ENCODE assay signal across 8 cellular contexts in genomic region chr10:79067241-79068202, GRCh38. TPM values are rescaled to one million over a fixed set of nuclear protein-coding genes. Genes with fewer than 3 reads are reported as not detected.
DNase-seq lines count a peak whose midpoint lies in the region; ATAC-seq, FAIRE-seq and TF ChIP-seq lines count a peak whose summit lies in the region.

No MANE protein-coding gene starts in this region.

- intact Hi-C loops in activated CD4-positive, alpha-beta memory T cell treated with anti-CD3 and anti-CD28 coated beads for 36 hours (cut with micrococcal nuclease) = loop anchor here (1.0 to 10.0 kb wide), 8 partner anchors 19 to 1035 kb away; partner anchors contain the start of gene RPS24
- intact Hi-C loops in dorsolateral prefrontal cortex (cut with DNase I) (loop anchor here (1.0 to 10.0 kb wide), 11 partner anchors 93 to 1023 kb away; no protein-coding TSS in a partner anchor), HepG2 (cut with micrococcal nuclease; ENCODE audit: unreplicated experiment) (loop anchor here (1.0 to 5.0 kb wide), 4 partner anchors 8 to 410 kb away; no protein-coding TSS in a partner anchor)

- CTCF ChIA-PET in AG04450 (lab: Charles Lee) = interaction anchor here (0.6 to 1.6 kb wide), 10 partner anchors 92 to 1020 kb away, joined by 3 to 7 read pairs (median 4); no protein-coding TSS in a partner anchor
- CTCF ChIA-PET in activated CD4-positive, alpha-beta memory T cell treated with anti-CD3 and anti-CD28 coated beads for 36 hours (lab: Charles Lee) = interaction anchor here (0.7 to 2.2 kb wide), 5 partner anchors 37 to 181 kb away, joined by 3 to 8 read pairs (median 4); no protein-coding TSS in a partner anchor
- CTCF ChIA-PET in HepG2 (lab: Yijun Ruan, JAX; ENCODE audit: low intra/inter-chr PET ratio, low total read pairs) = interaction anchor here (1.3 kb wide), 1 partner anchor 128 kb away, joined by 4 read pairs; no protein-coding TSS in a partner anchor

- peak overlapping the region; percentile 95 for H2AFZ ChIP-seq in GM23338
- H2AFZ ChIP-seq in HepG2 (ENCODE audit: low read length) = no peak overlapping the region

- TF ChIP-seq EP300 in HepG2 (IDR thresholded peaks at IDR 0.05; ENCODE audit: low read depth in 2 of 2, low read length in 2 of 2) (peak in 1 of 2 experiments; percentile 57; a peak in 1 of 4 replicates), HepG2 (CRISPR knock-in tag; IDR thresholded peaks at IDR 0.05; ENCODE audit: borderline replicate concordance) (no peak)

- no TSS peak for BruUV-seq in HepG2 (replicated peaks; lab: Mats Ljungman, UMichigan)

- ATAC-seq in GM23338 (peak; percentile 51), HepG2 (peak; percentile 39), GM19023 (IDR thresholded peaks at IDR 0.05; ENCODE audit: unreplicated experiment) (no peak)

- no peaks in the 10 kb centered on the region for H3K36me3 ChIP-seq in GM23338 (ENCODE audit: insufficient read depth)
- no peaks in the 10 kb centered on the region for H3K36me3 ChIP-seq in HepG2 (replicated peaks in 1 of 2; ENCODE audit: control insufficient read depth in 1 of 2, insufficient read depth in 2 of 2, low read length in 2 of 2)

- H3K9me2 ChIP-seq in GM23338 (ENCODE audit: insufficient read depth) = no peaks in the 10 kb centered on the region

- 3% methylated on average over 46 of the region's 81 CpGs for WGBS in HepG2 (ENCODE audit: low lambda C conversion rate)

- peaks cover 8% of the 10 kb centered on the region; the same call in 1 of the 2 replicates for H3F3A ChIP-seq in GM23338 (replicated peaks; ENCODE audit: low read depth)

- H3K4me3 ChIP-seq in AG04450 (ENCODE audit: low read depth, low read length) = peak overlapping the region; percentile 65
- peak overlapping the region; percentile 90 for H3K4me3 ChIP-seq in GM23338
- peak overlapping the region; percentile 60 to 94 (median 81) for H3K4me3 ChIP-seq in dorsolateral prefrontal cortex
- H3K4me3 ChIP-seq in HepG2 (replicated peaks in 1 of 3; ENCODE audit: insufficient read depth in 1 of 3, low read depth in 2 of 3, low read length in 3 of 3) = peak overlapping the region; percentile 93 to 98 (median 93)

- TF ChIP-seq RAD21 in HepG2 (CRISPR knock-in tag; IDR thresholded peaks at IDR 0.05) = peak; percentile 58

- H3K27me3 Mint-ChIP-seq in GM23338 (ENCODE audit: insufficient read depth, low read depth, poor library complexity) = peaks cover 32% of the 10 kb centered on the region
- H3K27me3 Mint-ChIP-seq in activated CD4-positive, alpha-beta memory T cell treated with anti-CD3 and anti-CD28 coated beads for 36 hours = no peaks in the 10 kb centered on the region

- FAIRE-seq in HepG2 (lab: Jason Lieb, UNC) = peak; percentile 30

- H3K4me1 Mint-ChIP-seq in GM23338 = peaks cover 35% of the 10 kb centered on the region
- peaks cover 42% of the 10 kb centered on the region for H3K4me1 Mint-ChIP-seq in activated CD4-positive, alpha-beta memory T cell treated with anti-CD3 and anti-CD28 coated beads for 36 hours (ENCODE audit: low read depth)

- H3K27ac ChIP-seq in AG04450 (ENCODE audit: low read depth, low read length) = peak overlapping the region; percentile 61
- H3K27ac ChIP-seq in GM23338 (ENCODE audit: low read depth) = no peak overlapping the region
- peak overlapping the region in 57 of 59 donors; percentile 22 to 99 (median 93) for H3K27ac ChIP-seq in dorsolateral prefrontal cortex
- H3K27ac ChIP-seq in HepG2 (ENCODE audit: extremely low read length, insufficient read depth, low read length) = peak overlapping the region; percentile 29

- in situ Hi-C loops in HepG2 (cut with HindIII; ENCODE audit: extremely low pct_ligation_motif_present, low pct_unique_long_range_greater_than_20kb) = no loop called here

- peaks cover 26% of the 10 kb centered on the region for H3K4me1 ChIP-seq in GM23338 (ENCODE audit: insufficient read depth)
- H3K4me1 ChIP-seq in HepG2 (ENCODE audit: insufficient read depth, low read length) = peaks cover 56% of the 10 kb centered on the region

- POLR2A ChIA-PET in AG04450 (lab: Yijun Ruan, JAX) (interaction anchor here (0.6 to 2.0 kb wide), 8 partner anchors 21 to 1019 kb away, joined by 3 to 10 read pairs (median 4); no protein-coding TSS in a partner anchor), HepG2 (lab: Yijun Ruan, JAX) (interaction anchor here (0.9 to 6.9 kb wide), 11 partner anchors 9 to 214 kb away, joined by 3 to 54 read pairs (median 5); no protein-coding TSS in a partner anchor)
- POLR2A ChIA-PET in activated CD4-positive, alpha-beta memory T cell treated with anti-CD3 and anti-CD28 coated beads for 36 hours (lab: Charles Lee) = interaction anchor here (1.8 kb wide), 1 partner anchor 93 kb away, joined by 8 read pairs; no protein-coding TSS in a partner anchor

- H3K27me3 ChIP-seq in AG04450 (ENCODE audit: control insufficient read depth, insufficient read depth, low read length) (peaks cover 2% of the 10 kb centered on the region), GM23338 (ENCODE audit: insufficient read depth) (peaks cover 15% of the 10 kb centered on the region), dorsolateral prefrontal cortex (no peaks in the 10 kb centered on the region), HepG2 (ENCODE audit: control insufficient read depth in 1 of 2, insufficient read depth in 2 of 2, low read length in 2 of 2) (no peaks in the 10 kb centered on the region; a peak in 1 of 5 replicates)

- H3K4me2 ChIP-seq in GM23338 (peak overlapping the region; percentile 99), HepG2 (ENCODE audit: low read depth, low read length) (peak overlapping the region; percentile 98)

- H3K9me3 ChIP-seq in AG04450 (ENCODE audit: control insufficient read depth, insufficient read depth, low read length) (no peaks in the 10 kb centered on the region; the same call in 1 of the 2 replicates), HepG2 (ENCODE audit: low read length) (no peaks in the 10 kb centered on the region)

- no peak overlapping the region for H3K27ac Mint-ChIP-seq in GM23338
- peak overlapping the region; percentile 2 for H3K27ac Mint-ChIP-seq in activated CD4-positive, alpha-beta memory T cell treated with anti-CD3 and anti-CD28 coated beads for 36 hours

- peak; percentile 84 for DNase-seq in AG04450 (ENCODE audit: low read depth, low spot score)
- DNase-seq in GM23338 (ENCODE audit: low spot score) = peak; percentile 95
- peak; percentile 74 to 91 for DNase-seq in NCI-H526 (lab: John Stamatoyannopoulos, UW)
- peak; percentile 88 for DNase-seq in activated CD4-positive, alpha-beta memory T cell treated with anti-CD3 and anti-CD28 coated beads for 36 hours
- peak; percentile 70 to 91 (median 85) for DNase-seq in dorsolateral prefrontal cortex
- peak; percentile 83 for DNase-seq in HepG2 (ENCODE audit: low spot score)
- peak; percentile 77 for DNase-seq in stimulated activated CD4-positive, alpha-beta T cell treated with anti-CD3 and anti-CD28 coated beads, Interleukin-1b, Interleukin-23, amount 100 ng/mL, for 48 hours

- H3K79me2 ChIP-seq in GM23338 (replicated peaks; ENCODE audit: insufficient read depth) = peaks cover 28% of the 10 kb centered on the region
- peaks cover 30% of the 10 kb centered on the region for H3K79me2 ChIP-seq in HepG2 (ENCODE audit: insufficient read depth, low read length)

- peak overlapping the region; percentile 80 for H3K4me3 Mint-ChIP-seq in GM23338
- H3K4me3 Mint-ChIP-seq in activated CD4-positive, alpha-beta memory T cell treated with anti-CD3 and anti-CD28 coated beads for 36 hours = peak overlapping the region; percentile 76

- H4K20me1 ChIP-seq in GM23338 (replicated peaks; ENCODE audit: insufficient read depth) (no peaks in the 10 kb centered on the region; the same call in 1 of the 2 replicates), HepG2 (ENCODE audit: insufficient read depth, low read length) (peaks cover 19% of the 10 kb centered on the region; the same call in 1 of the 2 replicates)

- H3K9me3 Mint-ChIP-seq in GM23338 = no peaks in the 10 kb centered on the region
- no peaks in the 10 kb centered on the region for H3K9me3 Mint-ChIP-seq in activated CD4-positive, alpha-beta memory T cell treated with anti-CD3 and anti-CD28 coated beads for 36 hours

- no peaks in the 10 kb centered on the region for H3K36me3 Mint-ChIP-seq in GM23338 (ENCODE audit: low read depth)
- no peaks in the 10 kb centered on the region for H3K36me3 Mint-ChIP-seq in activated CD4-positive, alpha-beta memory T cell treated with anti-CD3 and anti-CD28 coated beads for 36 hours

- TF ChIP-seq CTCF in AG04450 (IDR thresholded peaks at IDR 0.05; ENCODE audit: low read depth, low read length) (peak; percentile 44), GM23338 (conservative IDR thresholded peaks at IDR 0.05; ENCODE audit: low read depth in 2 of 2) (peak in 1 of 2 experiments; percentile 37; a peak in 2 of 4 replicates), dorsolateral prefrontal cortex (IDR thresholded peaks at IDR 0.05 in 54 of 56, conservative IDR thresholded peaks at IDR 0.05 in 2 of 56; ENCODE audit: low read depth in 1 of 56, partially characterized antibody in 56 of 56) (peak in 21 of 56 donors; percentile 4 to 47 (median 23)), HepG2 (CRISPR knock-in tag; IDR thresholded peaks at IDR 0.05) (peak; percentile 75)

- TF ChIP-seq POLR2A in HepG2 (IDR thresholded peaks at IDR 0.05; ENCODE audit: insufficient read depth in 1 of 2, low read depth in 2 of 2, low read length in 2 of 2) = no peak

- H3K9ac ChIP-seq in HepG2 (ENCODE audit: insufficient read depth, low read depth, low read length) = peak overlapping the region; percentile 69

RNA-seq across cellular contexts. Expression of gene ZMIZ1, which starts 1.2 kb away (rescaled TPM):
- polyA plus RNA-seq in AG04450 (2011; rRNA removed) (7.6 and 12.8 TPM in 2 replicates), GM23338 (2016; fragmentation: Nextera tagmentation; extraction: Ambion mirVana) (9.2 and 9.4 TPM in 2 replicates), HepG2 (2011; rRNA removed) (8.8 and 10.2 TPM in 2 replicates)
- 16.5 and 21.3 TPM in 2 replicates for polyA minus RNA-seq in AG04450 (2011; rRNA and poly(A)+ RNA removed)
- 25.9 and 30.9 TPM in 2 replicates for total RNA-seq in GM23338 (2014; rRNA removed; shearing (Covaris generic))
- total RNA-seq in activated CD4-positive, alpha-beta memory T cell treated with anti-CD3 and anti-CD28 coated beads for 36 hours = 10 to 100 TPM; 28.5 to 29.2 TPM
- total RNA-seq in dorsolateral prefrontal cortex (100 to 1,000 TPM in 47 of 120 experiments, 10 to 100 TPM in 73; 67.5 to 153 (median 96.5) TPM), HepG2 (2016; rRNA removed; fragmentation: Illumina TruSeq; extraction: Trizol) (5.3 and 11.0 TPM in 2 replicates)
- 2.3 and 2.6 TPM in 2 replicates for total RNA-seq in HepG2 (2016; cell fraction: cytosol; rRNA removed; fragmentation: Illumina TruSeq; extraction: Trizol; ENCODE audit: low read depth)
- 5.2 and 10.5 TPM in 2 replicates for total RNA-seq in HepG2 (2016; cell fraction: insoluble cytoplasmic fraction; rRNA removed; fragmentation: Illumina TruSeq; extraction: Trizol)
- total RNA-seq in HepG2 (2016; cell fraction: membrane; rRNA removed; fragmentation: Illumina TruSeq; extraction: Trizol) = 7.0 and 7.7 TPM in 2 replicates
- total RNA-seq in HepG2 (2016; cell fraction: nucleus; rRNA removed; fragmentation: Illumina TruSeq; extraction: Trizol) = 9.9 and 13.1 TPM in 2 replicates
- 7.4 TPM in 2 replicates for polyA plus RNA-seq in HepG2 (2011; cell fraction: cytosol; rRNA removed)
- polyA plus RNA-seq in HepG2 (2011; cell fraction: nucleus; rRNA removed) = 42.1 and 46.0 TPM in 2 replicates
- 22.4 and 32.5 TPM in 2 replicates for polyA plus RNA-seq in HepG2 (2012)
- polyA plus RNA-seq in HepG2 (2016; cell fraction: cytosol; fragmentation: Illumina TruSeq; extraction: Trizol; ENCODE audit: low read depth) = 0.69 and 1.1 TPM in 2 replicates
- 16.0 and 20.6 TPM in 2 replicates for polyA plus RNA-seq in HepG2 (2016; cell fraction: insoluble cytoplasmic fraction; fragmentation: Illumina TruSeq; extraction: Trizol; ENCODE audit: low read depth)
- polyA plus RNA-seq in HepG2 (2016; cell fraction: membrane; fragmentation: Illumina TruSeq; extraction: Trizol; ENCODE audit: low read depth) = 2.4 and 3.8 TPM in 2 replicates
- 25.8 and 26.9 TPM in 2 replicates for polyA plus RNA-seq in HepG2 (2016; cell fraction: nucleus; fragmentation: Illumina TruSeq; extraction: Trizol; ENCODE audit: insufficient read depth, low read depth)
- 7.8 and 28.6 TPM in 2 replicates for polyA minus RNA-seq in HepG2 (2011; rRNA and poly(A)+ RNA removed; ENCODE audit: low replicate concordance)
- 19.5 and 20.1 TPM in 2 replicates for polyA minus RNA-seq in HepG2 (2011; cell fraction: cytosol; rRNA and poly(A)+ RNA removed)
- polyA minus RNA-seq in HepG2 (2011; cell fraction: nucleus; rRNA and poly(A)+ RNA removed) = 27.4 and 29.2 TPM in 2 replicates
